In genomic region chr16:68332411-68333121, GRCh38 we compare ENCODE assay signal across 10 cellular contexts. TPM values are rescaled to one million over a fixed set of nuclear protein-coding genes. Genes with fewer than 3 reads are reported as not detected.
DNase-seq lines count a peak whose midpoint lies in the region; ATAC-seq and TF ChIP-seq lines count a peak whose summit lies in the region.
"Had no signal": no experiment of that assay in that cellular context is flagged by ENCODE, and none has a peak within 500 bp of the region (broad histone marks: within the 10 kb centered on the region; RNA-seq: fewer than 3 reads in every experiment).

No MANE protein-coding gene starts in this region.

- intact Hi-C loops in prostate gland (cut with DNase I) = no loop called here

- DNase-seq in AML-193 (lab: John Stamatoyannopoulos, UW) (peak; percentile 96 to 97), LNCaP clone FGC (ENCODE audit: low read depth) (peak; percentile 17), brain pericyte (ENCODE audit: low read depth, low spot score) (peak; percentile 18), mesothelial cell of epicardium (ENCODE audit: low spot score in 2 of 2, unreplicated experiment in 2 of 2) (no peak), prostate gland (ENCODE audit: low spot score) (no peak)
- no peak for DNase-seq in effector memory CD8-positive, alpha-beta T cell
- DNase-seq in stimulated activated CD4-positive, alpha-beta T cell treated with anti-CD3 and anti-CD28 coated beads, Interleukin-4, amount 100 ng/mL, for 24 hours = no peak
- DNase-seq: Karpas-422 had no signal

- H3K27ac ChIP-seq in prostate gland = no peak overlapping the region

- H3K27ac Mint-ChIP-seq in mesothelial cell of epicardium = peak overlapping the region; percentile 91
- peak overlapping the region in 1 of 2 donors; percentile 20 for H3K27ac Mint-ChIP-seq in effector memory CD8-positive, alpha-beta T cell
- H3K27ac Mint-ChIP-seq: activated naive CD8-positive, alpha-beta T cell had no signal

- no peaks in the 10 kb centered on the region for H3K36me3 ChIP-seq in prostate gland

- no peak overlapping the region for H3K4me3 Mint-ChIP-seq in mesothelial cell of epicardium
- H3K4me3 Mint-ChIP-seq in effector memory CD8-positive, alpha-beta T cell = no peak overlapping the region
- H3K4me3 Mint-ChIP-seq: activated naive CD8-positive, alpha-beta T cell had no signal

- ATAC-seq in HG02884 (IDR thresholded peaks at IDR 0.05; ENCODE audit: unreplicated experiment) = no peak
- no peak for ATAC-seq in effector memory CD8-positive, alpha-beta T cell (replicated peaks)

- no peaks in the 10 kb centered on the region for H3K4me1 ChIP-seq in prostate gland (replicated peaks)

- WGBS in prostate gland = 71% methylated on average over 7 of the region's 7 CpGs

- no peaks in the 10 kb centered on the region for H3K9me3 Mint-ChIP-seq in mesothelial cell of epicardium
- H3K9me3 Mint-ChIP-seq in effector memory CD8-positive, alpha-beta T cell = no peaks in the 10 kb centered on the region

- TF ChIP-seq CTCF in LNCaP clone FGC (IDR thresholded peaks at IDR 0.05; ENCODE audit: control insufficient read depth, extremely low read depth, insufficient read depth) = no peak
- no peak for TF ChIP-seq CTCF in mesothelial cell of epicardium (IDR thresholded peaks at IDR 0.05; ENCODE audit: unreplicated experiment)
- no peak for TF ChIP-seq CTCF in prostate gland (IDR thresholded peaks at IDR 0.05)

- H3K4me3 ChIP-seq in LNCaP clone FGC (ENCODE audit: low read depth, low read length) = no peak overlapping the region
- no peak overlapping the region for H3K4me3 ChIP-seq in prostate gland

- H3K27me3 ChIP-seq in prostate gland (replicated peaks; ENCODE audit: insufficient read depth) = no peaks in the 10 kb centered on the region

- TF ChIP-seq POLR2A in prostate gland (IDR thresholded peaks at IDR 0.05) = no peak

- H3K4me1 Mint-ChIP-seq in mesothelial cell of epicardium = peaks cover 28% of the 10 kb centered on the region
- peaks cover 5 to 11% of the 10 kb centered on the region in 2 donors for H3K4me1 Mint-ChIP-seq in effector memory CD8-positive, alpha-beta T cell (ENCODE audit: low read depth in 2 of 2)

- peaks cover 13% of the 10 kb centered on the region for H3K36me3 Mint-ChIP-seq in mesothelial cell of epicardium
- peaks cover 25% of the 10 kb centered on the region for H3K36me3 Mint-ChIP-seq in effector memory CD8-positive, alpha-beta T cell (ENCODE audit: insufficient read depth)

- H3K27me3 Mint-ChIP-seq in mesothelial cell of epicardium (ENCODE audit: low read depth) = no peaks in the 10 kb centered on the region
- H3K27me3 Mint-ChIP-seq in effector memory CD8-positive, alpha-beta T cell = no peaks in the 10 kb centered on the region
- H3K27me3 Mint-ChIP-seq: activated naive CD8-positive, alpha-beta T cell had no signal

- H3K9me3 ChIP-seq in prostate gland = no peaks in the 10 kb centered on the region

RNA-seq across cellular contexts. Expression of gene PRMT7, which starts 21.7 kb away (rescaled TPM):
- total RNA-seq in mesothelial cell of epicardium = 69.7 to 77.9 TPM (median 71.8 TPM) in 3 replicates
- 10 to 100 TPM; 45.2 to 77.9 TPM for total RNA-seq in prostate gland

RNA-seq across cellular contexts. Expression of gene SLC7A6OS, which starts 21.8 kb away (rescaled TPM):
- total RNA-seq in mesothelial cell of epicardium (20.4 to 23.3 TPM (median 22.7 TPM) in 3 replicates), prostate gland (10 to 100 TPM in 1 of 2 donors, 1 to 10 TPM in 1; 10.0 to 23.6 TPM)

Comparison
In these comparisons a context has a peak if more than half of its experiments do, and no peak if none do; other contexts are left out.
1. DNase-seq: peak in AML-193 (2 of 2), LNCaP clone FGC (single experiment) and brain pericyte (single experiment); none in mesothelial cell of epicardium (0 of 2), prostate gland (single experiment), effector memory CD8-positive, alpha-beta T cell (0 of 3) and stimulated activated CD4-positive, alpha-beta T cell treated with anti-CD3 and anti-CD28 coated beads, Interleukin-4, amount 100 ng/mL, for 24 hours (single experiment).